In genomic region chr20:49803418-49803817, GRCh38 we compare ENCODE assay signal across 18 cellular contexts. TPM values are rescaled to one million over a fixed set of nuclear protein-coding genes. Genes with fewer than 3 reads are reported as not detected.
DNase-seq lines count a peak whose midpoint lies in the region; ATAC-seq, FAIRE-seq and TF ChIP-seq lines count a peak whose summit lies in the region.
"Had no signal": no experiment of that assay in that cellular context is flagged by ENCODE, and none has a peak within 500 bp of the region (broad histone marks: within the 10 kb centered on the region; RNA-seq: fewer than 3 reads in every experiment).

No MANE protein-coding gene starts in this region.

- H3K36me3 ChIP-seq in MM.1S (replicated peaks; ENCODE audit: insufficient read depth, low read length) (no peaks in the 10 kb centered on the region), K562 (ENCODE audit: control insufficient read depth, insufficient read depth, low read length) (no peaks in the 10 kb centered on the region), tibial artery (no peaks in the 10 kb centered on the region)
- H3K36me3 ChIP-seq: BLaER1 had no signal

- no peak for DNase-seq in activated CD4-positive, alpha-beta T cell treated with anti-CD3 and anti-CD28 coated beads, Interleukin-2, amount 10 ng/mL, durations not matched to agents 24 days and 14 days
- DNase-seq in activated CD4-positive, alpha-beta T cell treated with anti-CD3 and anti-CD28 coated beads, Interleukin-2, amount 50 U/mL, for 48 hours = no peak
- DNase-seq in MM.1S (no peak), K562 (ENCODE audit: extremely low read depth in 1 of 4, low spot score in 3 of 4) (no peak), tibial artery (no peak)
- no peak for DNase-seq in effector CD8-positive, alpha-beta T cell (lab: John Stamatoyannopoulos, UW)
- DNase-seq: CD4-positive, alpha-beta T cell; NCI-H1105 treated with DMSO at 0.1 percent for 48 hours; NCI-H2029; NCI-H446; NCI-H524 treated with DMSO at 0.1 percent for 48 hours; NCI-H774; PC-3 had no signal

- no peak for ATAC-seq in K562
- ATAC-seq in HG03378 (IDR thresholded peaks at IDR 0.05; ENCODE audit: unreplicated experiment) = no peak
- ATAC-seq: PC-3, Right ventricle myocardium inferior had no signal

- peak overlapping the region; percentile 49; the same call in 1 of the 2 replicates for H3K4me2 ChIP-seq in MM.1S (ENCODE audit: low read depth, low read length)
- H3K4me2 ChIP-seq in K562 (ENCODE audit: insufficient read depth, low read length) = no peak overlapping the region
- H3K4me2 ChIP-seq: BLaER1 had no signal

- TF ChIP-seq RAD21 in K562 (CRISPR knock-in tag; conservative IDR thresholded peaks at IDR 0.05 in 1 of 2, IDR thresholded peaks at IDR 0.05 in 1 of 2) = no peak

- CTCF ChIA-PET in K562 (lab: Yijun Ruan, JAX; ENCODE audit: low intra/inter-chr PET ratio) = interaction anchor here (0.6 kb wide), 1 partner anchor 518 kb away, joined by 3 read pairs; no protein-coding TSS in a partner anchor

- H3K4me1 Mint-ChIP-seq in activated CD4-positive, alpha-beta T cell treated with anti-CD3 and anti-CD28 coated beads, Interleukin-2, amount 10 ng/mL, durations not matched to agents 24 days and 14 days = peaks cover 54% of the 10 kb centered on the region

- TF ChIP-seq CTCF in MM.1S (IDR thresholded peaks at IDR 0.05; ENCODE audit: low read length) (no peak), K562 (IDR thresholded peaks at IDR 0.05 in 2 of 3, conservative IDR thresholded peaks at IDR 0.05 in 1 of 3; ENCODE audit: insufficient read depth in 2 of 3, low read depth in 1 of 3, low read length in 3 of 3) (no peak), tibial artery (IDR thresholded peaks at IDR 0.05) (no peak)

- POLR2A ChIA-PET in K562 (lab: Yijun Ruan, JAX) = no interaction called here

- in situ Hi-C loops in K562 (cut with MboI) = no loop called here

- H3K4me1 ChIP-seq in MM.1S (ENCODE audit: low read length) (peaks cover 13% of the 10 kb centered on the region), K562 (replicated peaks in 1 of 2; ENCODE audit: control insufficient read depth in 2 of 2, insufficient read depth in 2 of 2, low read length in 2 of 2) (peaks cover 4 to 5% of the 10 kb centered on the region in 2 experiments; a peak in 1 of 5 replicates), tibial artery (no peaks in the 10 kb centered on the region)

- H3K9me3 ChIP-seq in MM.1S (replicated peaks; ENCODE audit: insufficient read depth, low read length) (no peaks in the 10 kb centered on the region), K562 (replicated peaks; ENCODE audit: control insufficient read depth, insufficient read depth, low read depth, low read length) (no peaks in the 10 kb centered on the region), tibial artery (no peaks in the 10 kb centered on the region)
- H3K9me3 ChIP-seq: BLaER1 had no signal

- peaks cover 3% of the 10 kb centered on the region for H3K27me3 Mint-ChIP-seq in activated CD4-positive, alpha-beta T cell treated with anti-CD3 and anti-CD28 coated beads, Interleukin-2, amount 10 ng/mL, durations not matched to agents 24 days and 14 days

- BruUV-seq in K562 (replicated peaks; lab: Mats Ljungman, UMichigan) = no TSS peak

- H3K27me3 ChIP-seq in MM.1S (replicated peaks; ENCODE audit: insufficient read depth, low read length) (no peaks in the 10 kb centered on the region), K562 (ENCODE audit: control insufficient read depth in 2 of 2, insufficient read depth in 2 of 2, low read length in 2 of 2) (no peaks in the 10 kb centered on the region), tibial artery (no peaks in the 10 kb centered on the region)
- H3K27me3 ChIP-seq: BLaER1 had no signal

- peak overlapping the region; percentile 84; the same call in 1 of the 2 replicates for H3K27ac ChIP-seq in MM.1S (ENCODE audit: low read length)
- H3K27ac ChIP-seq in K562 (ENCODE audit: extremely low read depth, low read depth, low read length) = no peak overlapping the region
- no peak overlapping the region for H3K27ac ChIP-seq in tibial artery
- H3K27ac ChIP-seq: BLaER1 had no signal

- H3K4me3 ChIP-seq in MM.1S (ENCODE audit: low read length) = no peak overlapping the region
- H3K4me3 ChIP-seq in K562 = no peak overlapping the region
- no peak overlapping the region for H3K4me3 ChIP-seq in tibial artery
- H3K4me3 ChIP-seq: BLaER1 had no signal

- FAIRE-seq in K562 (lab: Jason Lieb, UNC) = no peak
- FAIRE-seq: D721Med, H54 had no signal

- H3K27ac Mint-ChIP-seq in activated CD4-positive, alpha-beta T cell treated with anti-CD3 and anti-CD28 coated beads, Interleukin-2, amount 10 ng/mL, durations not matched to agents 24 days and 14 days = peak overlapping the region; percentile 51

- TF ChIP-seq POLR2A in K562 (conservative IDR thresholded peaks at IDR 0.05) = no peak

- 79% methylated on average over 1 of the region's 1 CpG for WGBS in K562 (ENCODE audit: insufficient coverage, low coverage, missing lambda C conversion rate)

- no peaks in the 10 kb centered on the region for H3K9me1 ChIP-seq in K562 (ENCODE audit: control insufficient read depth, insufficient read depth, low read length)

- no peaks in the 10 kb centered on the region for H3K9me2 ChIP-seq in MM.1S (replicated peaks; ENCODE audit: insufficient read depth, low read length)

- H2AFZ ChIP-seq in MM.1S (ENCODE audit: low read length) (no peak overlapping the region), K562 (ENCODE audit: low read depth, low read length) (no peak overlapping the region)

- no peak overlapping the region for H3K4me3 Mint-ChIP-seq in activated CD4-positive, alpha-beta T cell treated with anti-CD3 and anti-CD28 coated beads, Interleukin-2, amount 10 ng/mL, durations not matched to agents 24 days and 14 days
- H3K4me3 Mint-ChIP-seq: CD4-positive, alpha-beta T cell had no signal

- no peaks in the 10 kb centered on the region for H4K20me1 ChIP-seq in MM.1S (ENCODE audit: insufficient read depth, low read length)
- H4K20me1 ChIP-seq in K562 (replicated peaks; ENCODE audit: control insufficient read depth, insufficient read depth, low read length) = no peaks in the 10 kb centered on the region
- H4K20me1 ChIP-seq: BLaER1 had no signal

- TF ChIP-seq EP300 in K562 (IDR thresholded peaks at IDR 0.05; ENCODE audit: low read length) = no peak

- H3K36me3 Mint-ChIP-seq in activated CD4-positive, alpha-beta T cell treated with anti-CD3 and anti-CD28 coated beads, Interleukin-2, amount 10 ng/mL, durations not matched to agents 24 days and 14 days (ENCODE audit: low read depth) = no peaks in the 10 kb centered on the region

- no peaks in the 10 kb centered on the region for H3K9me3 Mint-ChIP-seq in activated CD4-positive, alpha-beta T cell treated with anti-CD3 and anti-CD28 coated beads, Interleukin-2, amount 10 ng/mL, durations not matched to agents 24 days and 14 days
- H3K9me3 Mint-ChIP-seq: CD4-positive, alpha-beta T cell had no signal

- peaks cover 21% of the 10 kb centered on the region for H3F3A ChIP-seq in MM.1S (ENCODE audit: insufficient read depth, low read length)

- H3K9ac ChIP-seq in MM.1S (ENCODE audit: low read length) (no peak overlapping the region), K562 (ENCODE audit: insufficient read depth in 1 of 2, low read depth in 2 of 2, low read length in 2 of 2) (no peak overlapping the region)
- H3K9ac ChIP-seq: BLaER1 had no signal

- intact Hi-C loops in activated CD4-positive, alpha-beta T cell treated with anti-CD3 and anti-CD28 coated beads, Interleukin-2, amount 10 ng/mL, durations not matched to agents 24 days and 14 days (cut with micrococcal nuclease) = loop anchor here (2.0 kb wide), 1 partner anchor 35 kb away; no protein-coding TSS in a partner anchor
- intact Hi-C loops in K562 (cut with micrococcal nuclease) = no loop called here
- intact Hi-C loops in tibial artery (cut with DNase I; ENCODE audit: low total_unique reads) = no loop called here

- H3K79me2 ChIP-seq in MM.1S (ENCODE audit: low read length) = no peaks in the 10 kb centered on the region
- H3K79me2 ChIP-seq in K562 (ENCODE audit: control insufficient read depth, insufficient read depth, low read length) = no peaks in the 10 kb centered on the region

TF ChIP-seq in K562, 482 proteins besides CTCF, POLR2A, EP300 and RAD21:
- TF ChIP-seq ZFP30 (CRISPR knock-in tag; IDR thresholded peaks at IDR 0.05; ENCODE audit: borderline replicate concordance) = no peak
- TF ChIP-seq ZKSCAN1 (IDR thresholded peaks at IDR 0.05; ENCODE audit: low read depth, low read length) = peak; percentile 89
TF ChIP-seq in K562: peak in this region for 1.

RNA-seq across cellular contexts. Expression of gene SLC9A8, which starts 9.2 kb away (rescaled TPM):
- total RNA-seq in activated CD4-positive, alpha-beta T cell treated with anti-CD3 and anti-CD28 coated beads, Interleukin-2, amount 10 ng/mL, durations not matched to agents 24 days and 14 days = 15.2 and 15.7 TPM in 2 replicates
- 30.2 and 34.7 TPM in 2 replicates for total RNA-seq in K562 (2011; cell fraction: chromatin; rRNA removed; ENCODE audit: low replicate concordance)
- total RNA-seq in K562 (2011; cell fraction: nucleolus; rRNA removed) = 26.8 and 36.1 TPM in 2 replicates
- 19.1 and 25.0 TPM in 2 replicates for total RNA-seq in K562 (2011; cell fraction: nucleoplasm; rRNA removed)
- total RNA-seq in K562 (2014; rRNA removed) = 5.0 and 11.7 TPM in 2 replicates
- 4.9 and 5.9 TPM in 2 replicates for total RNA-seq in K562 (2014; rRNA removed; fragmentation: Illumina TruSeq; extraction: Trizol)
- 4.9 and 9.7 TPM in 2 replicates for total RNA-seq in K562 (2015; rRNA removed; fragmentation: Illumina TruSeq; extraction: Trizol)
- 8.0 and 8.8 TPM in 2 replicates for total RNA-seq in K562 (2021)
- 2.9 and 4.4 TPM in 2 replicates for polyA plus RNA-seq in K562 (2011; rRNA removed)
- polyA plus RNA-seq in K562 (2011; cell fraction: cytosol; rRNA removed) = 2.6 TPM in 2 replicates
- 16.6 and 24.2 TPM in 2 replicates for polyA plus RNA-seq in K562 (2011; cell fraction: nucleus; rRNA removed)
- 5.3 and 9.7 TPM in 2 replicates for polyA plus RNA-seq in K562 (2012)
- polyA plus RNA-seq in K562 (2014; fragmentation: Illumina TruSeq; extraction: Trizol) = 5.7 and 6.3 TPM in 2 replicates
- polyA plus RNA-seq in K562 (2014; fragmentation: Nextera tagmentation; extraction: Ambion mirVana) = under 1 TPM; 0.56 to 0.76 TPM
- 4.7 and 5.4 TPM in 2 replicates for polyA plus RNA-seq in K562 (2014; rRNA removed)
- polyA minus RNA-seq in K562 (2011; rRNA and poly(A)+ RNA removed) = 16.2 and 17.9 TPM in 2 replicates
- polyA minus RNA-seq in K562 (2011; cell fraction: cytosol; rRNA and poly(A)+ RNA removed) = 1.8 and 3.2 TPM in 2 replicates
- 17.5 and 25.3 TPM in 2 replicates for polyA minus RNA-seq in K562 (2011; cell fraction: nucleus; rRNA and poly(A)+ RNA removed)
